ENCODE assay signal across 8 cellular contexts in the genomic region with DNA sequence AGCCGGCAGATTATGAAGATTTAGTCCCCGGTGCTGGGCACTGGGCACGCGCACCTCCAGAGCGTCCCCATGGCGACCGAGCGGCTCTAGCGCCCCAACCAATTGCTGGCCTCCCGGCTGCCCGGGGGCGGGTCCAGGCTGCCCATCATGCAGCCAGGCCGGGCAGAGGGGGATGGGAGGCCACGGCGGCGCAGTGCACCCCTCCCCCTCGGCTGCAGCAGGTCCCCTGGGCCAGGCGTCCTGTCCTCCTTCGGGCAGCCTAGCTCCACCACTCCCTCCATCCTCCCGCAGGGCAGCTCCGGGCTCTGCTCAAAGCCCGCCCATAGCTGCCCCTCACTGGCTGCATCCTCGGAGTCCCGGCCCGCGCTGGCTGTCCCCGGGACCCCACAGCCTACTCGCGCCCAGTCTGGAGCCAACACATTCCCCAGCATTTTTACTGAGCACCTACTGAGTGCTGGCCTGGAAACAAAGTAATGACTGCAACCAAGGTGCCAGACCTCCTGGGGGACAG.
DNase-seq lines count a peak whose midpoint lies in the region; ATAC-seq and FAIRE-seq lines count a peak whose summit lies in the region.

No MANE protein-coding gene starts in this region.

- DNase-seq in DMS53 treated with DMSO at 0.1 percent for 48 hours (lab: John Stamatoyannopoulos, UW; ENCODE audit: unreplicated experiment) (peak; percentile 72), LHCN-M2 (ENCODE audit: low read depth) (peak; percentile 54), amniotic epithelial cell (ENCODE audit: low read depth) (peak; percentile 71), hepatic stellate cell (ENCODE audit: low spot score) (peak; percentile 98), putamen (ENCODE audit: low spot score) (peak; percentile 77), urothelium cell line (ENCODE audit: low spot score) (no peak), AML-193 (lab: John Stamatoyannopoulos, UW) (no peak)

- FAIRE-seq in urothelium cell line (lab: Jason Lieb, UNC), result no peak

- ATAC-seq in HG02610 (IDR thresholded peaks at IDR 0.05; ENCODE audit: unreplicated experiment), result no peak

Comparison
In these comparisons a context has a peak if more than half of its experiments do, and no peak if none do; other contexts are left out.
1. DNase-seq: peak in DMS53 treated with DMSO at 0.1 percent for 48 hours (single experiment), LHCN-M2 (single experiment), amniotic epithelial cell (single experiment), hepatic stellate cell (single experiment) and putamen (single experiment); none in urothelium cell line (single experiment) and AML-193 (0 of 2).